ENCODE assay signal across 20 cellular contexts in the genomic region with DNA sequence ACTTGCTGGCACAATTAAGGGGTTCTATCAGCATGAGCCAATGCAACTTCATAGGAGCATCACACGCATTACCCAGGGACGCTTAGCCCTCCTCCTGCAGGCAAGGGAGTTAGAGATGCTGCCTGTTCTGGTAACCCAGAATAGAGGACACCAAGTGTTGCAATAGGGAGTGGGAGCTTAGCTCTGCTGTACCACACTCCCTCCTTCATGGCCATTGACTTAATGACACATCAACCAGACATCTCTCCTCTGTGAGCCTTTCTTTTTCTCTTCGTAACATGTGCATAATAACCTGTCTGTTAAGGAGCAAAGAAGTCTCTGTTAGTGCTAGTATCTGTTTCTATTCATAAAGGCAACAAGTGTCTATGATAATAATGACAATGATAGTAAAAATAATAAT.
DNase-seq lines count a peak whose midpoint lies in the region; ATAC-seq and TF ChIP-seq lines count a peak whose summit lies in the region.
"Had no signal": no experiment of that assay in that cellular context is flagged by ENCODE, and none has a peak within 500 bp of the region (broad histone marks: within the 10 kb centered on the region; RNA-seq: fewer than 3 reads in every experiment).

No MANE protein-coding gene starts in this region.

- DNase-seq in amniotic epithelial cell (ENCODE audit: low read depth) (peak; percentile 58), kidney glomerular epithelial cell (lab: John Stamatoyannopoulos, UW) (peak; percentile 36), anterior cingulate cortex (lab: John Stamatoyannopoulos, UW) (no peak), glutamatergic neuron (no peak)
- no peak for DNase-seq in activated naive CD4-positive, alpha-beta T cell treated with anti-CD3 and anti-CD28 coated beads, Interleukin-2, amount 50 U/mL, for 72 hours (ENCODE audit: low spot score in 2 of 2)
- DNase-seq in T-helper 2 cell treated with Interferon-gamma antibody and Interleukin-4, amounts not matched to agents 5 μg/mL and 100 μg/mL, for 36 hours (ENCODE audit: low spot score) = no peak
- DNase-seq: ACHN; BE2C; C1 segment of cervical spinal cord; CD4-positive, CD25-positive, alpha-beta regulatory T cell; CD8-positive, alpha-beta memory T cell; COR-L47; DMS 273 treated with DMSO at 0.1 percent for 48 hours; GOT3; H9; Karpas-422; KBM-7 had no signal

- H3K27me3 Mint-ChIP-seq in T-helper 2 cell treated with Interferon-gamma antibody and Interleukin-4, amounts not matched to agents 5 μg/mL and 100 μg/mL, for 36 hours (ENCODE audit: low read depth) = no peaks in the 10 kb centered on the region
- H3K27me3 Mint-ChIP-seq in glutamatergic neuron (ENCODE audit: unreplicated experiment) = peaks cover 2% of the 10 kb centered on the region
- H3K27me3 Mint-ChIP-seq: IgD-negative memory B cell had no signal

- no peak for TF ChIP-seq CTCF in glutamatergic neuron (IDR thresholded peaks at IDR 0.05; ENCODE audit: partially characterized antibody, unreplicated experiment)

- peaks cover 0 to 4% of the 10 kb centered on the region in 2 donors for H3K9me3 Mint-ChIP-seq in activated naive CD4-positive, alpha-beta T cell treated with anti-CD3 and anti-CD28 coated beads, Interleukin-2, amount 50 U/mL, for 72 hours
- H3K9me3 Mint-ChIP-seq in T-helper 2 cell treated with Interferon-gamma antibody and Interleukin-4, amounts not matched to agents 5 μg/mL and 100 μg/mL, for 36 hours = no peaks in the 10 kb centered on the region
- no peaks in the 10 kb centered on the region for H3K9me3 Mint-ChIP-seq in glutamatergic neuron (ENCODE audit: unreplicated experiment)
- H3K9me3 Mint-ChIP-seq: H9, IgD-negative memory B cell had no signal

- peak; percentile 1 for ATAC-seq in HG03432 (IDR thresholded peaks at IDR 0.05; ENCODE audit: unreplicated experiment)
- no peak for ATAC-seq in activated naive CD4-positive, alpha-beta T cell treated with anti-CD3 and anti-CD28 coated beads, Interleukin-2, amount 50 U/mL, for 72 hours
- ATAC-seq: HepG2 had no signal

- H3K36me3 Mint-ChIP-seq in activated naive CD4-positive, alpha-beta T cell treated with anti-CD3 and anti-CD28 coated beads, Interleukin-2, amount 50 U/mL, for 72 hours = no peaks in the 10 kb centered on the region
- H3K36me3 Mint-ChIP-seq in T-helper 2 cell treated with Interferon-gamma antibody and Interleukin-4, amounts not matched to agents 5 μg/mL and 100 μg/mL, for 36 hours (ENCODE audit: low read depth) = no peaks in the 10 kb centered on the region
- no peaks in the 10 kb centered on the region for H3K36me3 Mint-ChIP-seq in glutamatergic neuron (ENCODE audit: unreplicated experiment)
- H3K36me3 Mint-ChIP-seq: CD4-positive, CD25-positive, alpha-beta regulatory T cell; CD8-positive, alpha-beta memory T cell; IgD-negative memory B cell had no signal

- H3K27ac Mint-ChIP-seq in activated naive CD4-positive, alpha-beta T cell treated with anti-CD3 and anti-CD28 coated beads, Interleukin-2, amount 50 U/mL, for 72 hours = no peak overlapping the region
- no peak overlapping the region for H3K27ac Mint-ChIP-seq in T-helper 2 cell treated with Interferon-gamma antibody and Interleukin-4, amounts not matched to agents 5 μg/mL and 100 μg/mL, for 36 hours
- no peak overlapping the region for H3K27ac Mint-ChIP-seq in glutamatergic neuron (ENCODE audit: unreplicated experiment)
- H3K27ac Mint-ChIP-seq: CD4-positive, CD25-positive, alpha-beta regulatory T cell; CD8-positive, alpha-beta memory T cell; H9; IgD-negative memory B cell had no signal

- no peaks in the 10 kb centered on the region for H3K4me1 Mint-ChIP-seq in T-helper 2 cell treated with Interferon-gamma antibody and Interleukin-4, amounts not matched to agents 5 μg/mL and 100 μg/mL, for 36 hours (ENCODE audit: low read depth)
- H3K4me1 Mint-ChIP-seq in glutamatergic neuron (ENCODE audit: low read depth, unreplicated experiment) = peaks cover 9% of the 10 kb centered on the region
- H3K4me1 Mint-ChIP-seq: CD4-positive, CD25-positive, alpha-beta regulatory T cell; CD8-positive, alpha-beta memory T cell; IgD-negative memory B cell had no signal

- no peak overlapping the region for H3K4me3 Mint-ChIP-seq in T-helper 2 cell treated with Interferon-gamma antibody and Interleukin-4, amounts not matched to agents 5 μg/mL and 100 μg/mL, for 36 hours
- H3K4me3 Mint-ChIP-seq in glutamatergic neuron (ENCODE audit: unreplicated experiment) = no peak overlapping the region
- H3K4me3 Mint-ChIP-seq: CD4-positive, CD25-positive, alpha-beta regulatory T cell; CD8-positive, alpha-beta memory T cell; H9; IgD-negative memory B cell had no signal

Comparison
In these comparisons a context has a peak if more than half of its experiments do, and no peak if none do; other contexts are left out.
1. DNase-seq: peak in amniotic epithelial cell (single experiment) and kidney glomerular epithelial cell (single experiment); none in activated naive CD4-positive, alpha-beta T cell treated with anti-CD3 and anti-CD28 coated beads, Interleukin-2, amount 50 U/mL, for 72 hours (0 of 2), T-helper 2 cell treated with Interferon-gamma antibody and Interleukin-4, amounts not matched to agents 5 μg/mL and 100 μg/mL, for 36 hours (single experiment), anterior cingulate cortex (0 of 58) and glutamatergic neuron (single experiment).